11 cellular contexts compared by ENCODE assay signal in the genomic region with DNA sequence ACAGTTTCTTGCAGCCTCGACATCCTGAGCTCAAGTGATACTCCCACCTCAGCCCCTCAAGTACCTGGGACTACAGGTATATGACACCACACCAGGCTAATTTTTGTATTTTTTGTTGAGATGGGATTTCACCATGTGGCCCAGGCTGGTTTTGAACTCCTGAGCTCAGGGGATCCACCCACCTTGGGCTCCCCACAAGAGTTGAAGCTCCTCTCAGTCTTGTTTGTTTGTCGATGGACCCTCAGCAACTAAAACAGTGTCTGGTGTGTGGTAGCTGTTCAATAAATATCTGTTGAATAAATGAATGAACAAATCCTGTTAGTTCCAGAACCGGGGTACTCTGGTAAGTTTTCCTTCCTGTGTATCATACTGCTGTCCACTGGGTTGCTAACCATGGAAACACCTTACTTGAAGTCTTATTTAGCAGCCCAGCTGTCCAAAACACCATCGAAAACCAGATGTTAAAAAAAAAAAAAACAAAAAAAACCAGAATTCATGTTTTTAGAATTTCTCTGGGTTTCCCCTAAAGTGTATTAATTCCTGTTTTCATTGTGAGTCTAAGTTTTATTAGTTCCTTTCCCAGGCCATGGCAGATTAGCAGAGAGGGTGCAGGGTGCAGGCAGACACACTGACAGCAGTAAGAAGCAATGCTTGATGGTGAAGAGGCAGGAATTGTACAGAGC. TPM values are rescaled to one million over a fixed set of nuclear protein-coding genes. Genes with fewer than 3 reads are reported as not detected.
DNase-seq lines count a peak whose midpoint lies in the region; ATAC-seq and TF ChIP-seq lines count a peak whose summit lies in the region.
"Had no signal": no experiment of that assay in that cellular context is flagged by ENCODE, and none has a peak within 500 bp of the region (broad histone marks: within the 10 kb centered on the region; RNA-seq: fewer than 3 reads in every experiment).

No MANE protein-coding gene starts in this region.

- no peaks in the 10 kb centered on the region for H3K36me3 Mint-ChIP-seq in natural killer cell treated with Interleukin-12 subunit alpha and Interleukin-12 subunit beta and Interleukin-15 and Interleukin-18, amount 100 ng/mL, for 72 hours

- no peak for TF ChIP-seq CTCF in left ventricle myocardium inferior (IDR thresholded peaks at IDR 0.05; ENCODE audit: borderline replicate concordance)

- H3K27ac ChIP-seq in left ventricle myocardium inferior (replicated peaks) (peak overlapping the region; percentile 74), SK-N-MC (0 out of 2 replicates have a peak overlapping the region, but pooled peaks have one; percentile 5)

- H3K27me3 Mint-ChIP-seq in natural killer cell treated with Interleukin-12 subunit alpha and Interleukin-12 subunit beta and Interleukin-15 and Interleukin-18, amount 100 ng/mL, for 72 hours, result no peaks in the 10 kb centered on the region
- H3K27me3 Mint-ChIP-seq: stimulated activated naive CD8-positive, alpha-beta T cell treated with anti-CD3 and anti-CD28 coated beads, Interleukin-15, Interleukin-2, amounts not matched to agents 100 ng/mL and 50 ng/mL, for 24 hours had no signal

- H3K36me3 ChIP-seq in left ventricle myocardium inferior (no peaks in the 10 kb centered on the region), SK-N-MC (ENCODE audit: insufficient read depth, low read length) (no peaks in the 10 kb centered on the region)

- intact Hi-C loops in left ventricle myocardium inferior (cut with micrococcal nuclease) (no loop called here), Right ventricle myocardium inferior (cut with DNase I) (no loop called here), posterior vena cava (cut with DNase I) (no loop called here)

- DNase-seq in left ventricle myocardium inferior (no peak), Right ventricle myocardium inferior (ENCODE audit: missing footprints) (no peak), SK-N-MC (ENCODE audit: low read depth, low spot score) (no peak), posterior vena cava (ENCODE audit: low spot score) (no peak)
- no peak for DNase-seq in stimulated activated CD4-positive, alpha-beta T cell treated with anti-CD3 and anti-CD28 coated beads, Interleukin-2, amount 100 ng/mL, for 24 hours
- no peak for DNase-seq in natural killer cell treated with Interleukin-12 subunit alpha and Interleukin-12 subunit beta and Interleukin-15 and Interleukin-18, amount 100 ng/mL, for 72 hours (ENCODE audit: low spot score)
- DNase-seq: MV-4-11, PC-3 had no signal

- H3K9me3 Mint-ChIP-seq in natural killer cell treated with Interleukin-12 subunit alpha and Interleukin-12 subunit beta and Interleukin-15 and Interleukin-18, amount 100 ng/mL, for 72 hours, result no peaks in the 10 kb centered on the region
- H3K9me3 Mint-ChIP-seq: stimulated activated naive CD8-positive, alpha-beta T cell treated with anti-CD3 and anti-CD28 coated beads, Interleukin-15, Interleukin-2, amounts not matched to agents 100 ng/mL and 50 ng/mL, for 24 hours had no signal

- H3K27me3 ChIP-seq in left ventricle myocardium inferior (ENCODE audit: low read depth), result no peaks in the 10 kb centered on the region

- peaks cover 23% of the 10 kb centered on the region for H3K4me1 ChIP-seq in left ventricle myocardium inferior

- H3K27ac Mint-ChIP-seq in natural killer cell treated with Interleukin-12 subunit alpha and Interleukin-12 subunit beta and Interleukin-15 and Interleukin-18, amount 100 ng/mL, for 72 hours, result no peak overlapping the region

- no peak overlapping the region for H3K9ac ChIP-seq in SK-N-MC (ENCODE audit: insufficient read length)

- ATAC-seq in Right ventricle myocardium inferior (no peak), HG02798 (IDR thresholded peaks at IDR 0.05; ENCODE audit: poor library complexity, unreplicated experiment) (peak; percentile 78), GM18505 (IDR thresholded peaks at IDR 0.05; ENCODE audit: unreplicated experiment) (no peak)
- ATAC-seq in natural killer cell treated with Interleukin-12 subunit alpha and Interleukin-12 subunit beta and Interleukin-15 and Interleukin-18, amount 100 ng/mL, for 72 hours, result no peak
- ATAC-seq: PC-3 had no signal

- H3K9me3 ChIP-seq in left ventricle myocardium inferior (replicated peaks) (no peaks in the 10 kb centered on the region), SK-N-MC (ENCODE audit: low read depth, low read length) (no peaks in the 10 kb centered on the region)

- H3K4me3 ChIP-seq in left ventricle myocardium inferior (no peak overlapping the region), SK-N-MC (no peak overlapping the region)

- TF ChIP-seq POLR2A in GM18505 (IDR thresholded peaks at IDR 0.05; ENCODE audit: borderline replicate concordance, extremely low read depth, insufficient read depth, insufficient read length), result no peak

- H3K4me1 Mint-ChIP-seq in natural killer cell treated with Interleukin-12 subunit alpha and Interleukin-12 subunit beta and Interleukin-15 and Interleukin-18, amount 100 ng/mL, for 72 hours (ENCODE audit: low read depth in 2 of 2), result peaks cover 8 to 12% of the 10 kb centered on the region in 2 donors

- no peak overlapping the region for H3K4me3 Mint-ChIP-seq in natural killer cell treated with Interleukin-12 subunit alpha and Interleukin-12 subunit beta and Interleukin-15 and Interleukin-18, amount 100 ng/mL, for 72 hours
- H3K4me3 Mint-ChIP-seq: stimulated activated naive CD8-positive, alpha-beta T cell treated with anti-CD3 and anti-CD28 coated beads, Interleukin-15, Interleukin-2, amounts not matched to agents 100 ng/mL and 50 ng/mL, for 24 hours had no signal

RNA-seq across cellular contexts. Expression of gene EZR, which starts 7.8 kb away (rescaled TPM):
- total RNA-seq in left ventricle myocardium inferior, result 242 TPM
- total RNA-seq in Right ventricle myocardium inferior, result 203 TPM
- 10 to 100 TPM; 65.1 to 71.7 TPM for total RNA-seq in posterior vena cava
- 100 to 1,000 TPM in 1 of 2 donors, 10 to 100 TPM in 1; 71.0 to 135 TPM for total RNA-seq in natural killer cell treated with Interleukin-12 subunit alpha and Interleukin-12 subunit beta and Interleukin-15 and Interleukin-18, amount 100 ng/mL, for 72 hours
